Comparison of ENCODE assay signal across 13 cellular contexts in genomic region chr7:121083138-121083789, GRCh38.
A peak's percentile ranks its signal among the peaks of the same experiment; 100 is the strongest.
DNase-seq lines count a peak whose midpoint lies in the region; ATAC-seq and TF ChIP-seq lines count a peak whose summit lies in the region.
"Had no signal": no experiment of that assay in that cellular context is flagged by ENCODE, and none has a peak within 500 bp of the region (broad histone marks: within the 10 kb centered on the region; RNA-seq: fewer than 3 reads in every experiment).

No MANE protein-coding gene starts in this region.

- no peaks in the 10 kb centered on the region for H3K79me2 ChIP-seq in PC-3 (ENCODE audit: low read length)

- H3K4me1 Mint-ChIP-seq in Calu3 (ENCODE audit: low read depth, unreplicated experiment) (peaks cover 61% of the 10 kb centered on the region), osteocyte (ENCODE audit: unreplicated experiment) (peaks cover 43% of the 10 kb centered on the region)
- H3K4me1 Mint-ChIP-seq: activated CD4-positive, alpha-beta memory T cell treated with anti-CD3 and anti-CD28 coated beads, Interleukin-2, amount 10 ng/mL, durations not matched to agents 7 days and 5 days; activated naive CD4-positive, alpha-beta T cell treated with anti-CD3 and anti-CD28 coated beads, Interleukin-2, amount 50 U/mL, for 24 hours; CD8-positive, alpha-beta memory T cell had no signal

- H3K9me2 ChIP-seq in PC-3 (replicated peaks; ENCODE audit: low read length): no peaks in the 10 kb centered on the region

- intact Hi-C loops in Calu3 (cut with micrococcal nuclease; ENCODE audit: unreplicated experiment): no loop called here
- intact Hi-C loops in PC-3 (cut with micrococcal nuclease): loop anchor here (2.0 to 5.0 kb wide), 2 partner anchors 14 to 226 kb away; partner anchors contain the start of gene TSPAN12

- H3K9me3 ChIP-seq in PC-3 (ENCODE audit: low read length): no peaks in the 10 kb centered on the region

- peaks cover 15% of the 10 kb centered on the region for H3F3A ChIP-seq in PC-3 (ENCODE audit: low read length, unreplicated experiment)

- BruUV-seq in Calu3 (replicated peaks; lab: Mats Ljungman, UMichigan) (no TSS peak), PC-3 (replicated peaks; lab: Mats Ljungman, UMichigan) (no TSS peak)

- H3K36me3 Mint-ChIP-seq in Calu3 (ENCODE audit: insufficient read depth, unreplicated experiment): no peaks in the 10 kb centered on the region
- no peaks in the 10 kb centered on the region for H3K36me3 Mint-ChIP-seq in osteocyte (ENCODE audit: unreplicated experiment)
- H3K36me3 Mint-ChIP-seq: activated naive CD4-positive, alpha-beta T cell treated with anti-CD3 and anti-CD28 coated beads, Interleukin-2, amount 50 U/mL, for 24 hours; CD8-positive, alpha-beta memory T cell had no signal

- no peaks in the 10 kb centered on the region for H3K27me3 ChIP-seq in PC-3 (ENCODE audit: low read length)

- no peaks in the 10 kb centered on the region for H3K36me3 ChIP-seq in PC-3 (ENCODE audit: low read depth, low read length)

- DNase-seq in Calu3 (peak; percentile 16), PC-3 (peak; percentile 81), dermis blood vessel endothelial cell (peak; percentile 43), osteocyte (ENCODE audit: extremely low spot score, unreplicated experiment) (no peak), NCI-H187 treated with DMSO at 0.1 percent for 48 hours (lab: John Stamatoyannopoulos, UW) (no peak)
- DNase-seq in effector CD4-positive, alpha-beta T cell: no peak
- DNase-seq: activated CD4-positive, alpha-beta memory T cell treated with anti-CD3 and anti-CD28 coated beads, Interleukin-2, amount 10 ng/mL, durations not matched to agents 7 days and 5 days; CD8-positive, alpha-beta memory T cell; KG1; NCI-H2227 treated with DMSO at 0.1 percent for 48 hours had no signal

- H3K27ac Mint-ChIP-seq in Calu3 (ENCODE audit: unreplicated experiment) (no peak overlapping the region), osteocyte (ENCODE audit: unreplicated experiment) (peak overlapping the region; percentile 50)
- H3K27ac Mint-ChIP-seq: activated CD4-positive, alpha-beta memory T cell treated with anti-CD3 and anti-CD28 coated beads, Interleukin-2, amount 10 ng/mL, durations not matched to agents 7 days and 5 days; activated naive CD4-positive, alpha-beta T cell treated with anti-CD3 and anti-CD28 coated beads, Interleukin-2, amount 50 U/mL, for 24 hours; CD8-positive, alpha-beta memory T cell had no signal

- peaks cover 65% of the 10 kb centered on the region for H3K4me1 ChIP-seq in PC-3 (ENCODE audit: insufficient read depth, low read length)

- H3K4me3 Mint-ChIP-seq in Calu3 (ENCODE audit: low read depth, unreplicated experiment) (no peak overlapping the region), osteocyte (ENCODE audit: unreplicated experiment) (no peak overlapping the region)
- H3K4me3 Mint-ChIP-seq: activated CD4-positive, alpha-beta memory T cell treated with anti-CD3 and anti-CD28 coated beads, Interleukin-2, amount 10 ng/mL, durations not matched to agents 7 days and 5 days; activated naive CD4-positive, alpha-beta T cell treated with anti-CD3 and anti-CD28 coated beads, Interleukin-2, amount 50 U/mL, for 24 hours; CD8-positive, alpha-beta memory T cell had no signal

- H3K27me3 Mint-ChIP-seq in Calu3 (ENCODE audit: unreplicated experiment): no peaks in the 10 kb centered on the region
- no peaks in the 10 kb centered on the region for H3K27me3 Mint-ChIP-seq in osteocyte (ENCODE audit: unreplicated experiment)

- ATAC-seq in PC-3: peak; percentile 71
- no peak for ATAC-seq in GM21529 (IDR thresholded peaks at IDR 0.05; ENCODE audit: unreplicated experiment)
- ATAC-seq in GM21786 (IDR thresholded peaks at IDR 0.05; ENCODE audit: unreplicated experiment): no peak

- no peaks in the 10 kb centered on the region for H4K20me1 ChIP-seq in PC-3 (ENCODE audit: low read length)

- peak overlapping the region; percentile 67 for H3K27ac ChIP-seq in PC-3 (ENCODE audit: low read length)

- TF ChIP-seq CTCF in Calu3 (IDR thresholded peaks at IDR 0.05; ENCODE audit: unreplicated experiment) (no peak), PC-3 (conservative IDR thresholded peaks at IDR 0.05; ENCODE audit: low read depth, low read length) (no peak), osteocyte (IDR thresholded peaks at IDR 0.05) (no peak)

- POLR2A ChIA-PET in PC-3 (lab: Charles Lee; ENCODE audit: unreplicated experiment): interaction anchor here (0.5 kb wide), 1 partner anchor 133 kb away, joined by 17 read pairs; the partner anchor contains the start of gene ING3

- H2AFZ ChIP-seq in PC-3 (ENCODE audit: low read length): peak overlapping the region; percentile 48; the same call in 1 of the 2 replicates

- H3K4me2 ChIP-seq in PC-3 (ENCODE audit: low read length): peak overlapping the region; percentile 82

- peak overlapping the region; percentile 47 for H3K4me3 ChIP-seq in PC-3 (ENCODE audit: low read length)

- 0 out of 2 replicates have a peak overlapping the region, but pooled peaks have one; percentile 19 for H3K9ac ChIP-seq in PC-3 (ENCODE audit: low read length)

- no peaks in the 10 kb centered on the region for H3K9me3 Mint-ChIP-seq in Calu3 (ENCODE audit: low read depth, unreplicated experiment)
- H3K9me3 Mint-ChIP-seq in osteocyte (ENCODE audit: unreplicated experiment): no peaks in the 10 kb centered on the region
- H3K9me3 Mint-ChIP-seq: activated CD4-positive, alpha-beta memory T cell treated with anti-CD3 and anti-CD28 coated beads, Interleukin-2, amount 10 ng/mL, durations not matched to agents 7 days and 5 days; activated naive CD4-positive, alpha-beta T cell treated with anti-CD3 and anti-CD28 coated beads, Interleukin-2, amount 50 U/mL, for 24 hours; CD8-positive, alpha-beta memory T cell had no signal

- CTCF ChIA-PET in Calu3 (lab: Charles Lee): interaction anchor here (0.6 to 3.0 kb wide), 6 partner anchors 20 to 104 kb away, joined by 3 to 14 read pairs (median 5); partner anchors contain the start of gene CPED1
- CTCF ChIA-PET in PC-3 (lab: Charles Lee): interaction anchor here (0.9 to 1.1 kb wide), 4 partner anchors 25 to 97 kb away, joined by 3 to 4 read pairs (median 4); no protein-coding TSS in a partner anchor

Comparison
In these comparisons a context has a peak if more than half of its experiments do, and no peak if none do; other contexts are left out.
1. DNase-seq: peak in Calu3 (single experiment), PC-3 (single experiment) and dermis blood vessel endothelial cell (single experiment); none in osteocyte (single experiment), NCI-H187 treated with DMSO at 0.1 percent for 48 hours (single experiment) and effector CD4-positive, alpha-beta T cell (single experiment).